In the genomic region with DNA sequence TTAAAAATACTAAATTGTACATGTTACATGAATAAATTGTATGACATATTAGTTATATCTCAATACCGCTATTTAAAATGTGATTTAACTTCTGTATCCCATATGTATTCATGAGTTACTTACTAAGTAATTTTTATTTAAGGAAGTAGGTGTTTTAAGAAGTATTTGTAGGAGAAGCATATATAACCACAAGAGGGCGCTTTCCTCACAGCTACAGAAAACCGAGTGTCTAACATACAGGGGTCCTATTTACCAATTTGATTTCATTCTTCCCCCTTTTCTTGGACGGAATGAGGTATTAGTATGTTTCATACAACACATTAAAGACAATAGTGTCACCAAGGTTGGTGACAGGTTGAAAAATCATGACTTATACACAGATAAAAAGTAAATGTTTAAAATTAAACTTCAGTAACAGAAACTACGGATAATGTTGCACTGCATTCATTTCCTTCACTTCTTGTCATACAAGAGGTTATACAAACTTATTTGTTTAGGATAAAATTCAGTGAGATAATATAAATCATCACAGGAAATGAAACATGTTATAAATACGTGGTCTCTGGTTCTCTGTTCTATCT, we compare ENCODE assay signal across 8 cellular contexts.
DNase-seq lines count a peak whose midpoint lies in the region; ATAC-seq, FAIRE-seq and TF ChIP-seq lines count a peak whose summit lies in the region.

No MANE protein-coding gene starts in this region.

- H3K23ac ChIP-seq in neuronal stem cell (ENCODE audit: low read depth, low read length, poor library complexity) = no peak overlapping the region

- H3K4me3 Mint-ChIP-seq in Calu3 (ENCODE audit: low read depth, unreplicated experiment) = no peak overlapping the region

- no CpG with 5 or more reads among the region's 6 CpGs for WGBS in neuronal stem cell (ENCODE audit: extremely low coverage in 2 of 2, insufficient read length in 2 of 2, insufficient replicate concordance in 1 of 2), 2 donors

- H3K27ac ChIP-seq in neuronal stem cell (replicated peaks; ENCODE audit: low read length) = no peak overlapping the region

- H3K9me3 Mint-ChIP-seq in Calu3 (ENCODE audit: low read depth, unreplicated experiment) = no peaks in the 10 kb centered on the region

- TF ChIP-seq CTCF in Calu3 (IDR thresholded peaks at IDR 0.05; ENCODE audit: unreplicated experiment) (peak; percentile 43), epithelial cell of proximal tubule (conservative IDR thresholded peaks at IDR 0.05; ENCODE audit: low read depth, low read length) (peak; percentile 74), omental fat pad (IDR thresholded peaks at IDR 0.05) (peak in 1 of 3 donors; percentile 46)

- H3K18ac ChIP-seq in neuronal stem cell (ENCODE audit: low read length) = no peak overlapping the region

- no peak overlapping the region for H2BK15ac ChIP-seq in neuronal stem cell (ENCODE audit: low read length)

- no peaks in the 10 kb centered on the region for H3K36me3 Mint-ChIP-seq in Calu3 (ENCODE audit: insufficient read depth, unreplicated experiment)

- no peak overlapping the region for H2AFZ ChIP-seq in neuronal stem cell (ENCODE audit: low read length)

- no peaks in the 10 kb centered on the region for H3K27me3 Mint-ChIP-seq in Calu3 (ENCODE audit: unreplicated experiment)

- H3K9me3 ChIP-seq in neuronal stem cell (replicated peaks in 1 of 2; ENCODE audit: control insufficient read depth in 2 of 2, insufficient read depth in 1 of 2, low read depth in 1 of 2, low read length in 2 of 2) = no peaks in the 10 kb centered on the region

- H3K27me3 ChIP-seq in neuronal stem cell (ENCODE audit: control insufficient read depth in 3 of 3, insufficient read depth in 3 of 3, low read depth in 1 of 3, low read length in 3 of 3) = no peaks in the 10 kb centered on the region

- ATAC-seq in HG03175 (IDR thresholded peaks at IDR 0.05; ENCODE audit: unreplicated experiment) (no peak), omental fat pad (ENCODE audit: low FRiP score) (no peak), GM21717 (IDR thresholded peaks at IDR 0.05; ENCODE audit: unreplicated experiment) (no peak)

- H3K14ac ChIP-seq in neuronal stem cell (ENCODE audit: low read length) = no peak overlapping the region

- no peak overlapping the region for H2BK5ac ChIP-seq in neuronal stem cell (ENCODE audit: low read length)

- H3K4ac ChIP-seq in neuronal stem cell (ENCODE audit: low read length) = no peak overlapping the region

- no peak overlapping the region for H4K91ac ChIP-seq in neuronal stem cell (ENCODE audit: low read depth, low read length, poor library complexity)

- no peak overlapping the region for H3K9ac ChIP-seq in neuronal stem cell (ENCODE audit: low read depth, low read length, poor library complexity)

- no peak overlapping the region for H2AK5ac ChIP-seq in neuronal stem cell (ENCODE audit: low read depth, low read length)

- H3K27ac Mint-ChIP-seq in Calu3 (ENCODE audit: unreplicated experiment) = no peak overlapping the region

- H4K8ac ChIP-seq in neuronal stem cell (ENCODE audit: low read depth, low read length) = no peak overlapping the region

- H3K4me1 ChIP-seq in neuronal stem cell (ENCODE audit: control insufficient read depth in 2 of 2, insufficient read depth in 1 of 2, low read depth in 1 of 2, low read length in 2 of 2) = no peaks in the 10 kb centered on the region

- H3K36me3 ChIP-seq in neuronal stem cell (replicated peaks in 1 of 2; ENCODE audit: control insufficient read depth in 2 of 2, insufficient read depth in 2 of 2, low read length in 2 of 2) = no peaks in the 10 kb centered on the region

- no peak overlapping the region for H3K4me2 ChIP-seq in neuronal stem cell (ENCODE audit: insufficient read depth, low read length, poor library complexity, severe bottlenecking)

- intact Hi-C loops in Calu3 (cut with micrococcal nuclease; ENCODE audit: unreplicated experiment) = loop anchor here (1.0 to 10.0 kb wide), 5 partner anchors 129 to 410 kb away; a partner anchor contains a TSS

- H2BK120ac ChIP-seq in neuronal stem cell (ENCODE audit: low read depth, low read length) = no peak overlapping the region

- H2BK12ac ChIP-seq in neuronal stem cell (ENCODE audit: low read length) = no peak overlapping the region

- BruUV-seq in Calu3 (replicated peaks; lab: Mats Ljungman, UMichigan) = no TSS peak

- FAIRE-seq in RCC 7860 (lab: Jason Lieb, UNC) = peak; percentile 61

- peaks cover 24% of the 10 kb centered on the region for H3K4me1 Mint-ChIP-seq in Calu3 (ENCODE audit: low read depth, unreplicated experiment)

- CTCF ChIA-PET in Calu3 (lab: Charles Lee) = interaction anchor here (0.6 kb wide), 2 partner anchors 168 to 655 kb away, joined by 3 to 4 read pairs; no protein-coding TSS in a partner anchor

- H3K4me3 ChIP-seq in epithelial cell of proximal tubule (ENCODE audit: low read depth, low read length) (no peak overlapping the region), neuronal stem cell (ENCODE audit: low read length in 2 of 2) (no peak overlapping the region)

- no peaks in the 10 kb centered on the region for H3K79me1 ChIP-seq in neuronal stem cell (ENCODE audit: low read depth, low read length)

- peak; percentile 17 for DNase-seq in Calu3
- DNase-seq in HT-29 (ENCODE audit: low spot score) = peak; percentile 50
- DNase-seq in RCC 7860 (ENCODE audit: low spot score) = peak; percentile 29
- peak; percentile 26 for DNase-seq in epithelial cell of proximal tubule (ENCODE audit: low read depth)
- DNase-seq in neuronal stem cell (ENCODE audit: low spot score) = peak; percentile 43
- DNase-seq in omental fat pad (ENCODE audit: low spot score) = no peak
